In genomic region chr17:7834554-7834890, GRCh38 we compare ENCODE assay signal across 8 cellular contexts. TPM values are rescaled to one million over a fixed set of nuclear protein-coding genes. Genes with fewer than 3 reads are reported as not detected.
DNase-seq lines count a peak whose midpoint lies in the region; ATAC-seq and TF ChIP-seq lines count a peak whose summit lies in the region.

No MANE protein-coding gene starts in this region.

- H3K4me1 ChIP-seq in CD8-positive, alpha-beta memory T cell (ENCODE audit: insufficient read depth, low read length): peaks cover 37% of the 10 kb centered on the region
- peaks cover 21 to 32% of the 10 kb centered on the region in 2 donors for H3K4me1 ChIP-seq in neuronal stem cell (ENCODE audit: control insufficient read depth in 2 of 2, insufficient read depth in 1 of 2, low read depth in 1 of 2, low read length in 2 of 2)

- no peak overlapping the region for H3K23ac ChIP-seq in neuronal stem cell (ENCODE audit: low read depth, low read length, poor library complexity)

- no peak overlapping the region for H2AK5ac ChIP-seq in neuronal stem cell (ENCODE audit: low read depth, low read length)

- peak overlapping the region; percentile 99 to 100 (median 99) for H3K27ac Mint-ChIP-seq in CD8-positive, alpha-beta memory T cell

- H3K27me3 ChIP-seq in CD8-positive, alpha-beta memory T cell (ENCODE audit: insufficient read depth, low read length, poor library complexity, severe bottlenecking): peaks cover 5% of the 10 kb centered on the region
- H3K27me3 ChIP-seq in neuronal stem cell (ENCODE audit: control insufficient read depth in 3 of 3, insufficient read depth in 3 of 3, low read depth in 1 of 3, low read length in 3 of 3): peaks cover 0 to 24% (median 8%) of the 10 kb centered on the region in 3 experiments

- no peak overlapping the region for H3K14ac ChIP-seq in neuronal stem cell (ENCODE audit: low read length)

- peak overlapping the region; percentile 93 for H3K18ac ChIP-seq in neuronal stem cell (ENCODE audit: low read length)

- peaks cover 0 to 18% (median 0%) of the 10 kb centered on the region in 3 donors for H3K36me3 Mint-ChIP-seq in CD8-positive, alpha-beta memory T cell
- peaks cover 3% of the 10 kb centered on the region for H3K36me3 Mint-ChIP-seq in activated T-cell treated with anti-CD3 and anti-CD28 coated beads, Interleukin-2, amount 50 U/mL, for 4 hours (ENCODE audit: insufficient read depth)

- peak overlapping the region; percentile 56 for H2BK5ac ChIP-seq in neuronal stem cell (ENCODE audit: low read length)

- H3K79me1 ChIP-seq in neuronal stem cell (ENCODE audit: low read depth, low read length): no peaks in the 10 kb centered on the region

- no peak overlapping the region for H4K8ac ChIP-seq in neuronal stem cell (ENCODE audit: low read depth, low read length)

- peak; percentile 4 to 7 for ATAC-seq in activated T-cell treated with anti-CD3 and anti-CD28 coated beads, Interleukin-2, amount 50 U/mL, for 4 hours
- no peak for ATAC-seq in HG02973 (IDR thresholded peaks at IDR 0.05; ENCODE audit: unreplicated experiment)

- peaks cover 41 to 46% (median 43%) of the 10 kb centered on the region in 3 donors for H3K4me1 Mint-ChIP-seq in CD8-positive, alpha-beta memory T cell
- H3K4me1 Mint-ChIP-seq in activated T-cell treated with anti-CD3 and anti-CD28 coated beads, Interleukin-2, amount 50 U/mL, for 4 hours (ENCODE audit: low read depth): peaks cover 38% of the 10 kb centered on the region

- H3K9ac ChIP-seq in neuronal stem cell (ENCODE audit: low read depth, low read length, poor library complexity): no peak overlapping the region

- peaks cover 0 to 5% (median 0%) of the 10 kb centered on the region in 5 donors for H3K9me3 Mint-ChIP-seq in CD8-positive, alpha-beta memory T cell
- H3K9me3 Mint-ChIP-seq in activated T-cell treated with anti-CD3 and anti-CD28 coated beads, Interleukin-2, amount 50 U/mL, for 4 hours: no peaks in the 10 kb centered on the region

- H4K91ac ChIP-seq in neuronal stem cell (ENCODE audit: low read depth, low read length, poor library complexity): no peak overlapping the region

- POLR2A ChIA-PET in CD8-positive, alpha-beta memory T cell (lab: Charles Lee): interaction anchor here (0.8 to 5.2 kb wide), 10 partner anchors 9 to 155 kb away, joined by 3 to 46 read pairs (median 6); partner anchors contain the start of genes CYB5D1, NAA38, RNF227 and TMEM88

- no CpG with 5 or more reads among the region's 15 CpGs for WGBS in neuronal stem cell (ENCODE audit: extremely low coverage in 2 of 2, insufficient read length in 2 of 2, insufficient replicate concordance in 1 of 2), 2 donors

- H3K4ac ChIP-seq in neuronal stem cell (ENCODE audit: low read length): no peak overlapping the region

- H3K4me2 ChIP-seq in neuronal stem cell (ENCODE audit: insufficient read depth, low read length, poor library complexity, severe bottlenecking): peak overlapping the region; percentile 100

- peaks cover 9 to 13% of the 10 kb centered on the region in 2 donors for H3K27me3 Mint-ChIP-seq in CD8-positive, alpha-beta memory T cell
- H3K27me3 Mint-ChIP-seq in activated T-cell treated with anti-CD3 and anti-CD28 coated beads, Interleukin-2, amount 50 U/mL, for 4 hours (ENCODE audit: low read depth): peaks cover 2% of the 10 kb centered on the region

- CTCF ChIA-PET in CD8-positive, alpha-beta memory T cell (lab: Charles Lee): interaction anchor here (0.6 to 7.1 kb wide), 17 partner anchors 9 to 155 kb away, joined by 3 to 69 read pairs (median 6); partner anchors contain the start of genes CYB5D1 and NAA38

- no peak overlapping the region for H2BK15ac ChIP-seq in neuronal stem cell (ENCODE audit: low read length)

- peak overlapping the region; percentile 95 for H2AFZ ChIP-seq in neuronal stem cell (ENCODE audit: low read length)

- H3K27ac ChIP-seq in CD8-positive, alpha-beta memory T cell (ENCODE audit: low read depth, low read length): peak overlapping the region; percentile 98
- H3K27ac ChIP-seq in neuronal stem cell (replicated peaks; ENCODE audit: low read length): no peak overlapping the region

- no peaks in the 10 kb centered on the region for H3K36me3 ChIP-seq in CD8-positive, alpha-beta memory T cell (ENCODE audit: insufficient read depth, low read length)
- H3K36me3 ChIP-seq in neuronal stem cell (replicated peaks in 1 of 2; ENCODE audit: control insufficient read depth in 2 of 2, insufficient read depth in 2 of 2, low read length in 2 of 2): no peaks in the 10 kb centered on the region

- peak in 3 of 5 donors; percentile 62 to 84 (median 73) for DNase-seq in CD8-positive, alpha-beta memory T cell
- DNase-seq in LHCN-M2 (ENCODE audit: low read depth) (peak; percentile 35), fibroblast of the aortic adventitia (ENCODE audit: low read depth) (no peak), neuronal stem cell (ENCODE audit: low spot score) (peak; percentile 47), midbrain (lab: John Stamatoyannopoulos, UW) (no peak), OCI-M1 (lab: John Stamatoyannopoulos, UW) (no peak)
- peak; percentile 43 for DNase-seq in activated T-cell treated with anti-CD3 and anti-CD28 coated beads, Interleukin-2, amount 50 U/mL, for 4 hours

- H3K4me3 Mint-ChIP-seq in CD8-positive, alpha-beta memory T cell: peak overlapping the region; percentile 90 to 100 (median 95)
- H3K4me3 Mint-ChIP-seq in activated T-cell treated with anti-CD3 and anti-CD28 coated beads, Interleukin-2, amount 50 U/mL, for 4 hours: peak overlapping the region; percentile 93

- no peak overlapping the region for H2BK12ac ChIP-seq in neuronal stem cell (ENCODE audit: low read length)

- H3K9me3 ChIP-seq in CD8-positive, alpha-beta memory T cell (ENCODE audit: low read length): no peaks in the 10 kb centered on the region
- H3K9me3 ChIP-seq in neuronal stem cell (replicated peaks in 1 of 2; ENCODE audit: control insufficient read depth in 2 of 2, insufficient read depth in 1 of 2, low read depth in 1 of 2, low read length in 2 of 2): no peaks in the 10 kb centered on the region

- no peak for TF ChIP-seq CTCF in fibroblast of the aortic adventitia (IDR thresholded peaks at IDR 0.05; ENCODE audit: insufficient read depth, low read length)

- peak overlapping the region; percentile 86 for H3K4me3 ChIP-seq in CD8-positive, alpha-beta memory T cell (ENCODE audit: low read length)
- H3K4me3 ChIP-seq in fibroblast of the aortic adventitia (ENCODE audit: low read depth, low read length): peak overlapping the region; percentile 86
- peak overlapping the region; percentile 79 to 85 for H3K4me3 ChIP-seq in neuronal stem cell (ENCODE audit: low read length in 2 of 2)

- H2BK120ac ChIP-seq in neuronal stem cell (ENCODE audit: low read depth, low read length): no peak overlapping the region

RNA-seq across cellular contexts. Expression of gene KDM6B, which starts 0.5 kb away (rescaled TPM):
- 10 to 100 TPM; 84.2 to 89.7 TPM for total RNA-seq in CD8-positive, alpha-beta memory T cell
- polyA plus RNA-seq in CD8-positive, alpha-beta memory T cell: 1.2 TPM
- total RNA-seq in LHCN-M2 (2014; rRNA removed) (1.8 and 2.1 TPM in 2 replicates), fibroblast of the aortic adventitia (ENCODE audit: low replicate concordance) (5.7 and 32.1 TPM in 2 replicates)
- 2.7 TPM for polyA plus RNA-seq in LHCN-M2 (2012)
- total RNA-seq in activated T-cell treated with anti-CD3 and anti-CD28 coated beads, Interleukin-2, amount 50 U/mL, for 4 hours: 100 to 1,000 TPM; 187 to 226 (median 206) TPM
- 20.0 TPM for polyA plus RNA-seq in neuronal stem cell (2013, experiment 1 of 2)
- polyA plus RNA-seq in neuronal stem cell (2013, experiment 2 of 2): 21.1 TPM

RNA-seq across cellular contexts. Expression of gene TMEM88, which starts 20.3 kb away (rescaled TPM):
- 1 to 10 TPM; 5.3 to 5.5 TPM for total RNA-seq in CD8-positive, alpha-beta memory T cell
- not detected for polyA plus RNA-seq in CD8-positive, alpha-beta memory T cell
- 1.1 TPM in 1 of 2 replicates, not detected in the other for total RNA-seq in LHCN-M2 (2014; rRNA removed)
- polyA plus RNA-seq in LHCN-M2 (2012): 0.24 TPM
- 10 to 100 TPM in 1 of 3 donors, 1 to 10 TPM in 2; 8.9 to 11.1 (median 9.9) TPM for total RNA-seq in activated T-cell treated with anti-CD3 and anti-CD28 coated beads, Interleukin-2, amount 50 U/mL, for 4 hours
- 0.18 TPM in 1 of 2 replicates, not detected in the other for total RNA-seq in fibroblast of the aortic adventitia (ENCODE audit: low replicate concordance)
- 132 TPM for polyA plus RNA-seq in neuronal stem cell (2013, experiment 1 of 2)
- 128 TPM for polyA plus RNA-seq in neuronal stem cell (2013, experiment 2 of 2)

RNA-seq across cellular contexts. Expression of gene NAA38, which starts 22.8 kb away (rescaled TPM):
- 10 to 100 TPM; 58.2 to 65.0 TPM for total RNA-seq in CD8-positive, alpha-beta memory T cell
- polyA plus RNA-seq in CD8-positive, alpha-beta memory T cell: 162 TPM
- 80.8 and 89.6 TPM in 2 replicates for total RNA-seq in LHCN-M2 (2014; rRNA removed)
- 230 TPM for polyA plus RNA-seq in LHCN-M2 (2012)
- total RNA-seq in activated T-cell treated with anti-CD3 and anti-CD28 coated beads, Interleukin-2, amount 50 U/mL, for 4 hours: 10 to 100 TPM; 40.4 to 47.5 (median 41.5) TPM
- 39.1 and 41.1 TPM in 2 replicates for total RNA-seq in fibroblast of the aortic adventitia (ENCODE audit: low replicate concordance)
- 74.6 TPM for polyA plus RNA-seq in neuronal stem cell (2013, experiment 1 of 2)
- polyA plus RNA-seq in neuronal stem cell (2013, experiment 2 of 2): 76.9 TPM

RNA-seq across cellular contexts. Expression of gene CYB5D1, which starts 23.3 kb away (rescaled TPM):
- 10 to 100 TPM; 16.4 to 17.6 TPM for total RNA-seq in CD8-positive, alpha-beta memory T cell
- polyA plus RNA-seq in CD8-positive, alpha-beta memory T cell: 3.1 TPM
- total RNA-seq in LHCN-M2 (2014; rRNA removed) (5.6 and 7.8 TPM in 2 replicates), fibroblast of the aortic adventitia (ENCODE audit: low replicate concordance) (6.8 and 11.2 TPM in 2 replicates)
- 4.1 TPM for polyA plus RNA-seq in LHCN-M2 (2012)
- total RNA-seq in activated T-cell treated with anti-CD3 and anti-CD28 coated beads, Interleukin-2, amount 50 U/mL, for 4 hours: 10 to 100 TPM; 19.7 to 20.8 (median 20.6) TPM
- 10.9 TPM for polyA plus RNA-seq in neuronal stem cell (2013, experiment 1 of 2)
- 10.9 TPM for polyA plus RNA-seq in neuronal stem cell (2013, experiment 2 of 2)

RNA-seq across cellular contexts. Expression of gene CHD3, which starts 54.1 kb away (rescaled TPM):
- 100 to 1,000 TPM; 116 to 123 TPM for total RNA-seq in CD8-positive, alpha-beta memory T cell
- 20.1 TPM for polyA plus RNA-seq in CD8-positive, alpha-beta memory T cell
- total RNA-seq in LHCN-M2 (2014; rRNA removed) (83.2 and 98.2 TPM in 2 replicates), fibroblast of the aortic adventitia (ENCODE audit: low replicate concordance) (81.5 and 143 TPM in 2 replicates)
- 85.2 TPM for polyA plus RNA-seq in LHCN-M2 (2012)
- total RNA-seq in activated T-cell treated with anti-CD3 and anti-CD28 coated beads, Interleukin-2, amount 50 U/mL, for 4 hours: 100 to 1,000 TPM; 117 to 127 (median 123) TPM
- polyA plus RNA-seq in neuronal stem cell (2013, experiment 1 of 2): 17.8 TPM
- polyA plus RNA-seq in neuronal stem cell (2013, experiment 2 of 2): 15.7 TPM

Comparison
In these comparisons a context has a peak if more than half of its experiments do, and no peak if none do; other contexts are left out.
1. DNase-seq: peak in CD8-positive, alpha-beta memory T cell (3 of 5), LHCN-M2 (single experiment), activated T-cell treated with anti-CD3 and anti-CD28 coated beads, Interleukin-2, amount 50 U/mL, for 4 hours (single experiment) and neuronal stem cell (single experiment); none in fibroblast of the aortic adventitia (single experiment), midbrain (single experiment) and OCI-M1 (single experiment).
2. Peak in every context shown above with its lines, with median percentiles within 50 percentile points of each other: H3K4me3 ChIP-seq.